Comparison of ENCODE assay signal across 7 cellular contexts in genomic region chrX:23344904-23345271, GRCh38. TPM values are rescaled to one million over a fixed set of nuclear protein-coding genes. Genes with fewer than 3 reads are reported as not detected.
"Had no signal": no experiment of that assay in that cellular context is flagged by ENCODE, and none has a peak within 500 bp of the region (broad histone marks: within the 10 kb centered on the region; RNA-seq: fewer than 3 reads in every experiment).

No MANE protein-coding gene starts in this region.

- DNase-seq: GM23248, HCEC 1CT, Karpas-422, KBM-7 had no signal

- H3K36me3 Mint-ChIP-seq: IgD-negative memory B cell had no signal

- H3K27ac Mint-ChIP-seq: IgD-negative memory B cell had no signal

- H3K27ac ChIP-seq: GM23248, HL-60, KMS-11 had no signal

- H3K9ac ChIP-seq: GM23248, KMS-11 had no signal

- H3K4me2 ChIP-seq: KMS-11 had no signal

- H2AFZ ChIP-seq: GM23248 had no signal

- H3K4me3 ChIP-seq: GM23248 had no signal

RNA-seq across cellular contexts. Expression of gene PTCHD1, which starts 10.2 kb away (rescaled TPM):
- total RNA-seq: GM23248 had no signal
- polyA plus RNA-seq: GM23248, IgD-negative memory B cell had no signal
